In the genomic region with DNA sequence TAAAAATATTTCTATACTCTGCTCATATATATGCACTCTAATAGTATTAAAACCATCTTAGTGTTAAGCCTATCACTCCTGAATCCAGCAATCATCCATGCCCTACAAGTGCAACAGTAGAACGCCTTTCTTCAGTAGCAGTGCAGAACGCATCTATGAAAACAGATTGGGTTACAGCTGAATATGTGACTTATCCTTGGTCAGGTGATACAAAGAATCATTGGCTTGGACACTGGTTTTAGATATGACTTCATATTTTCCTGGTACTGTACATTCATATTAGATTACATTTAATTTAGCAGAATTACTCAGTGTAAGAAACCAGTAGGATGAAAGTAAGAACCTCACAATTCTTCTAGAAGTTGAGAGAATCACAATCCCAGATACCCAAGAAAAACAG, we compare ENCODE assay signal across 16 cellular contexts. TPM values are rescaled to one million over a fixed set of nuclear protein-coding genes. Genes with fewer than 3 reads are reported as not detected.
DNase-seq lines count a peak whose midpoint lies in the region; ATAC-seq and TF ChIP-seq lines count a peak whose summit lies in the region.
"Had no signal": no experiment of that assay in that cellular context is flagged by ENCODE, and none has a peak within 500 bp of the region (broad histone marks: within the 10 kb centered on the region; RNA-seq: fewer than 3 reads in every experiment).

No MANE protein-coding gene starts in this region.

- no peaks in the 10 kb centered on the region for H3K4me1 Mint-ChIP-seq in activated T-cell treated with anti-CD3 and anti-CD28 coated beads, Interleukin-2, amount 50 U/mL, for 24 hours (ENCODE audit: low read depth)
- H3K4me1 Mint-ChIP-seq: GM23338 had no signal

- H3K27ac ChIP-seq in psoas muscle, result peak overlapping the region; percentile 90
- H3K27ac ChIP-seq: 22Rv1, A549, C4-2B had no signal

- peak overlapping the region; percentile 57 for H3K4me3 ChIP-seq in psoas muscle
- H3K4me3 ChIP-seq: A549, GM23338 had no signal

- peak; percentile 55 for ATAC-seq in left ventricle myocardium superior
- no peak for ATAC-seq in left cardiac atrium
- ATAC-seq in psoas muscle, result peak; percentile 76 to 86 (median 83)
- ATAC-seq in GM19328 (IDR thresholded peaks at IDR 0.05; ENCODE audit: unreplicated experiment), result no peak
- ATAC-seq in GM21447 (IDR thresholded peaks at IDR 0.05; ENCODE audit: unreplicated experiment), result no peak
- ATAC-seq: A549, GM23338 had no signal

- no peaks in the 10 kb centered on the region for H3K9me3 ChIP-seq in psoas muscle
- H3K9me3 ChIP-seq: A549, Caco-2 had no signal

- H3K36me3 Mint-ChIP-seq in activated T-cell treated with anti-CD3 and anti-CD28 coated beads, Interleukin-2, amount 50 U/mL, for 24 hours (ENCODE audit: low read depth), result peaks cover 83% of the 10 kb centered on the region

- H3K9me3 Mint-ChIP-seq in activated T-cell treated with anti-CD3 and anti-CD28 coated beads, Interleukin-2, amount 50 U/mL, for 24 hours, result no peaks in the 10 kb centered on the region
- H3K9me3 Mint-ChIP-seq: CD4-positive, alpha-beta T cell; GM23338 had no signal

- peaks cover 61% of the 10 kb centered on the region for H3K4me1 ChIP-seq in psoas muscle
- H3K4me1 ChIP-seq: A549, Caco-2 had no signal

- H3K27ac Mint-ChIP-seq in activated T-cell treated with anti-CD3 and anti-CD28 coated beads, Interleukin-2, amount 50 U/mL, for 24 hours, result peak overlapping the region; percentile 12
- H3K27ac Mint-ChIP-seq: CD4-positive, alpha-beta T cell; GM23338 had no signal

- 36 to 50% (median 43%) methylated on average over 2 of the region's 2 CpGs for WGBS in psoas muscle, 3 donors

- no peak for TF ChIP-seq CTCF in psoas muscle (IDR thresholded peaks at IDR 0.05)

- peaks cover 13 to 79% of the 10 kb centered on the region in 2 donors for H3K36me3 ChIP-seq in psoas muscle (ENCODE audit: insufficient read depth in 1 of 2, low read depth in 1 of 2)

- no peak for DNase-seq in activated T-cell treated with anti-CD3 and anti-CD28 coated beads, Interleukin-2, amount 50 U/mL, for 24 hours
- no peak for DNase-seq in activated T-cell treated with anti-CD3 and anti-CD28 coated beads, Interleukin-2, amount 50 U/mL, for 1 hour
- no peak for DNase-seq in left ventricle myocardium superior
- DNase-seq in left cardiac atrium, result no peak
- DNase-seq in psoas muscle, result no peak
- DNase-seq in SIG-M5 treated with dmso at 0.1 percent for 504 hours (lab: John Stamatoyannopoulos, UW; ENCODE audit: unreplicated experiment), result no peak
- DNase-seq: AML-193; Caco-2; CD4-positive, alpha-beta T cell; HCEC 1CT had no signal

- intact Hi-C loops in left ventricle myocardium superior (cut with micrococcal nuclease), result no loop called here
- intact Hi-C loops in left cardiac atrium (cut with DNase I), result no loop called here
- intact Hi-C loops in psoas muscle (cut with DNase I), result no loop called here

- no peaks in the 10 kb centered on the region for H3K27me3 Mint-ChIP-seq in activated T-cell treated with anti-CD3 and anti-CD28 coated beads, Interleukin-2, amount 50 U/mL, for 24 hours
- H3K27me3 Mint-ChIP-seq: CD4-positive, alpha-beta T cell had no signal

- no peaks in the 10 kb centered on the region for H3K27me3 ChIP-seq in psoas muscle (ENCODE audit: insufficient read depth in 3 of 3, low read length in 2 of 3)

- H3K4me3 Mint-ChIP-seq in activated T-cell treated with anti-CD3 and anti-CD28 coated beads, Interleukin-2, amount 50 U/mL, for 24 hours, result no peak overlapping the region
- H3K4me3 Mint-ChIP-seq: CD4-positive, alpha-beta T cell; GM23338 had no signal

RNA-seq across cellular contexts. Expression of gene ZNF106, which starts 43.3 kb away (rescaled TPM):
- total RNA-seq in left ventricle myocardium superior (558 TPM), left cardiac atrium (100 to 1,000 TPM; 379 to 380 TPM), psoas muscle (100 to 1,000 TPM; 520 to 768 (median 704) TPM)
- 100 to 1,000 TPM in 2 of 3 donors, 10 to 100 TPM in 1; 76.1 to 617 (median 125) TPM for polyA plus RNA-seq in psoas muscle

RNA-seq across cellular contexts. Expression of gene SNAP23, which starts 47.8 kb away (rescaled TPM):
- total RNA-seq in left ventricle myocardium superior (23.8 TPM), left cardiac atrium (10 to 100 TPM; 32.0 to 35.0 TPM), psoas muscle (10 to 100 TPM; 21.9 to 42.2 (median 31.6) TPM)
- polyA plus RNA-seq in psoas muscle, result 10 to 100 TPM; 12.9 to 17.4 (median 17.2) TPM

Comparison
In these comparisons a context has a peak if more than half of its experiments do, and no peak if none do; other contexts are left out.
1. ATAC-seq: peak in left ventricle myocardium superior (single experiment) and psoas muscle (4 of 4); none in left cardiac atrium (0 of 2), GM19328 (single experiment) and GM21447 (single experiment).